Comparison of ENCODE assay signal across 20 cellular contexts in the genomic region with DNA sequence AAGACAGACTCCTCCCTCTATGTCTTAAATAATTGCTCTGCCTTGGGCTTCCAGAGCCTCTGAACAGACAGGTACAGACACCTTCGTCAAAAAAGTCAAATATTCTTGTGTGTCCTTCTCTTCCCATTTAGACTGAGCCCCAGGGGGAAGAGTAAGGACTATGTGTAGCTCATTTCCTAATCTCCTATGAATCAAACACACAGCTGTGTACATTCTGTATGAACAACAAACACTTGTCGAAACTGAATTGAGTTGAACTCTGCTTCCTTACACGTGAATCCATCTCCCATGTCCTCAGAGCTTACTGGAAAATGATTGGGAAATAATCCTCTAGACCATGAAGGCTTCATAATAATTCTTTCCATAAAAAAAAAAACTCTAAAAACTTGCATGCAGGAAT.
"Had no signal": no experiment of that assay in that cellular context is flagged by ENCODE, and none has a peak within 500 bp of the region (broad histone marks: within the 10 kb centered on the region; RNA-seq: fewer than 3 reads in every experiment).

No MANE protein-coding gene starts in this region.

- H3K27ac Mint-ChIP-seq: activated CD8-positive, alpha-beta memory T cell treated with anti-CD3 and anti-CD28 coated beads, Interleukin-2, amount 10 ng/mL, durations not matched to agents 7 days and 5 days; activated naive CD8-positive, alpha-beta T cell treated with anti-CD3 and anti-CD28 coated beads for 36 hours; activated T-cell treated with anti-CD3 and anti-CD28 coated beads, Interleukin-2, amount 50 U/mL, for 24 hours; mesothelial cell of epicardium; stimulated activated naive CD8-positive, alpha-beta T cell treated with anti-CD3 and anti-CD28 coated beads, Interleukin-15, Interleukin-2, amounts not matched to agents 100 ng/mL and 50 ng/mL, for 24 hours had no signal

- DNase-seq: activated CD4-positive, alpha-beta T cell treated with anti-CD3 and anti-CD28 coated beads, Interleukin-2, amount 50 U/mL, for 4 hours; activated CD4-positive, CD25-positive, alpha-beta regulatory T cell treated with anti-CD3 and anti-CD28 coated beads, Interleukin-2, amount 50 U/mL, for 72 hours; activated CD8-positive, alpha-beta memory T cell treated with anti-CD3 and anti-CD28 coated beads, Interleukin-2, amount 10 ng/mL, durations not matched to agents 7 days and 5 days; activated gamma-delta T cell; activated naive CD8-positive, alpha-beta T cell treated with anti-CD3 and anti-CD28 coated beads for 36 hours; activated T-cell treated with anti-CD3 and anti-CD28 coated beads, Interleukin-2, amount 50 U/mL, for 24 hours; aorta; colonic mucosa; effector CD4-positive, alpha-beta T cell; erythroblast; foreskin melanocyte; head of caudate nucleus; islet precursor cell; left ventricle myocardium superior; ovary; stimulated activated CD4-positive, alpha-beta T cell treated with anti-CD3 and anti-CD28 coated beads, Interleukin-4, amount 100 ng/mL, for 24 hours had no signal

- H3K4me1 Mint-ChIP-seq: activated naive CD8-positive, alpha-beta T cell treated with anti-CD3 and anti-CD28 coated beads for 36 hours; neural crest cell had no signal

- ATAC-seq: activated CD8-positive, alpha-beta memory T cell treated with anti-CD3 and anti-CD28 coated beads, Interleukin-2, amount 10 ng/mL, durations not matched to agents 7 days and 5 days; left ventricle myocardium superior had no signal

- H3K4me3 ChIP-seq: cardiac muscle cell, colonic mucosa, ovary had no signal

- H3K36me3 ChIP-seq: cardiac muscle cell, colonic mucosa, ovary had no signal

- H3K27me3 ChIP-seq: cardiac muscle cell, colonic mucosa, ovary had no signal

- H3K27ac ChIP-seq: cardiac muscle cell, colonic mucosa, ovary had no signal

- H3K9me3 ChIP-seq: colonic mucosa, ovary had no signal

- H3K4me1 ChIP-seq: colonic mucosa had no signal

- H3K4me3 Mint-ChIP-seq: activated CD8-positive, alpha-beta memory T cell treated with anti-CD3 and anti-CD28 coated beads, Interleukin-2, amount 10 ng/mL, durations not matched to agents 7 days and 5 days; activated naive CD8-positive, alpha-beta T cell treated with anti-CD3 and anti-CD28 coated beads for 36 hours; activated T-cell treated with anti-CD3 and anti-CD28 coated beads, Interleukin-2, amount 50 U/mL, for 24 hours; mesothelial cell of epicardium; neural crest cell; stimulated activated naive CD8-positive, alpha-beta T cell treated with anti-CD3 and anti-CD28 coated beads, Interleukin-15, Interleukin-2, amounts not matched to agents 100 ng/mL and 50 ng/mL, for 24 hours had no signal

- H3K36me3 Mint-ChIP-seq: activated CD8-positive, alpha-beta memory T cell treated with anti-CD3 and anti-CD28 coated beads, Interleukin-2, amount 10 ng/mL, durations not matched to agents 7 days and 5 days; activated naive CD8-positive, alpha-beta T cell treated with anti-CD3 and anti-CD28 coated beads for 36 hours; mesothelial cell of epicardium had no signal
